16 cellular contexts compared by ENCODE assay signal in the genomic region with DNA sequence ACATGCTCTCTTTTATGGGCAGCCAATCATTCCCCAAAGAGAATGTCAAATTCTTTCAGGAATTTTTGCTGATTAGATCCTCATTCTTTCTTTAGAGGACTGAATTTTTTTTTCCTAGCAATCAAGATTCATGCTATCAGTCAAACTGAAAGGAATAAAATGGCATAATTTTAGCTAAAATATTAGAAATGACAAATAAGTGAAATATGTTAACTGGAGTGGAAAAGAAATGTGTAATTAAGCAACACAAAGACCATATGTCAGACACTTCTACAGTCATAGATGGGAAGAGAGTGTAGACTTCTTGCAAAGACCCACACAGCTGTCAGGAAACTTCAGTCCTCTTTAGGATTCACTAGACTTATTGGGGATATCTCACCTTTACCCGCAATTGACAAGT.
DNase-seq lines count a peak whose midpoint lies in the region; ATAC-seq and TF ChIP-seq lines count a peak whose summit lies in the region.
"Had no signal": no experiment of that assay in that cellular context is flagged by ENCODE, and none has a peak within 500 bp of the region (broad histone marks: within the 10 kb centered on the region; RNA-seq: fewer than 3 reads in every experiment).

No MANE protein-coding gene starts in this region.

- WGBS in mesendoderm (ENCODE audit: extremely low coverage, insufficient coverage, low lambda C conversion rate): no CpG with 5 or more reads among the region's 1 CpG
- WGBS in stomach, 5 donors: 87 to 100% (median 97%) methylated on average over 1 of the region's 1 CpG
- WGBS in right cardiac atrium: 91% methylated on average over 1 of the region's 1 CpG

- H3K56ac ChIP-seq in mesendoderm (ENCODE audit: low read length): no peak overlapping the region

- TF ChIP-seq POLR2A in stomach (IDR thresholded peaks at IDR 0.05): no peak

- no peak overlapping the region for H3K4ac ChIP-seq in mesendoderm (ENCODE audit: low read depth, low read length)

- no peaks in the 10 kb centered on the region for H3K36me3 ChIP-seq in mesendoderm (ENCODE audit: control insufficient read depth, insufficient read depth, low read length)
- H3K36me3 ChIP-seq in stomach: no peaks in the 10 kb centered on the region
- H3K36me3 ChIP-seq: BLaER1 had no signal

- peaks cover 2% of the 10 kb centered on the region for H3K9me3 Mint-ChIP-seq in Calu3 (ENCODE audit: low read depth, unreplicated experiment)

- BruUV-seq in Calu3 (replicated peaks; lab: Mats Ljungman, UMichigan): no TSS peak

- no peak overlapping the region for H3K4me3 ChIP-seq in mesendoderm (ENCODE audit: low read length)
- H3K4me3 ChIP-seq in stomach: no peak overlapping the region
- no peak overlapping the region for H3K4me3 ChIP-seq in right cardiac atrium (ENCODE audit: low read length)
- H3K4me3 ChIP-seq: BLaER1 had no signal

- H4K8ac ChIP-seq in mesendoderm (ENCODE audit: low read depth, low read length): no peak overlapping the region

- no peak overlapping the region for H4K5ac ChIP-seq in mesendoderm (ENCODE audit: low read length)

- no peak overlapping the region for H3K4me3 Mint-ChIP-seq in Calu3 (ENCODE audit: low read depth, unreplicated experiment)
- H3K4me3 Mint-ChIP-seq: CD8-positive, alpha-beta memory T cell had no signal

- no peak overlapping the region for H2BK120ac ChIP-seq in mesendoderm (ENCODE audit: low read depth, low read length)

- CTCF ChIA-PET in Calu3 (lab: Charles Lee): no interaction called here

- H3K9ac ChIP-seq in mesendoderm (ENCODE audit: low read length): no peak overlapping the region
- H3K9ac ChIP-seq: BLaER1 had no signal

- H3K27me3 ChIP-seq in mesendoderm (ENCODE audit: insufficient read depth, low read length, poor library complexity): no peaks in the 10 kb centered on the region
- no peaks in the 10 kb centered on the region for H3K27me3 ChIP-seq in stomach
- no peaks in the 10 kb centered on the region for H3K27me3 ChIP-seq in right cardiac atrium (ENCODE audit: control insufficient read depth, insufficient read depth)
- H3K27me3 ChIP-seq: BLaER1 had no signal

- H2AK5ac ChIP-seq in mesendoderm (ENCODE audit: low read length): no peak overlapping the region

- no peak overlapping the region for H3K27ac Mint-ChIP-seq in Calu3 (ENCODE audit: unreplicated experiment)
- H3K27ac Mint-ChIP-seq: CD8-positive, alpha-beta memory T cell had no signal

- TF ChIP-seq CTCF in stomach (IDR thresholded peaks at IDR 0.05) (no peak), Calu3 (IDR thresholded peaks at IDR 0.05; ENCODE audit: unreplicated experiment) (no peak)

- no peaks in the 10 kb centered on the region for H3K27me3 Mint-ChIP-seq in Calu3 (ENCODE audit: unreplicated experiment)
- H3K27me3 Mint-ChIP-seq: CD8-positive, alpha-beta memory T cell had no signal

- peak; percentile 9 for DNase-seq in DMS 273 treated with DMSO at 0.1 percent for 48 hours (lab: John Stamatoyannopoulos, UW)
- peak; percentile 68 for DNase-seq in NCI-H1694 treated with DMSO at 0.1 percent for 48 hours (lab: John Stamatoyannopoulos, UW)
- DNase-seq in NCI-H69 (lab: John Stamatoyannopoulos, UW): peak; percentile 36
- DNase-seq in mesendoderm: peak; percentile 2
- DNase-seq in stomach: no peak
- no peak for DNase-seq in Calu3
- DNase-seq in right cardiac atrium: no peak
- DNase-seq: 8988T; AML-193; CD8-positive, alpha-beta memory T cell; DND-41; GF-D8; H7; IMR-90 had no signal

- no peak overlapping the region for H2BK15ac ChIP-seq in mesendoderm (replicated peaks; ENCODE audit: low read depth)

- H3K23ac ChIP-seq in mesendoderm (ENCODE audit: low read length): no peak overlapping the region

- no peak for ATAC-seq in HG03354 (IDR thresholded peaks at IDR 0.05; ENCODE audit: poor library complexity, severe bottlenecking, unreplicated experiment)
- ATAC-seq in right cardiac atrium: no peak

- no peak overlapping the region for H3K27ac ChIP-seq in mesendoderm (ENCODE audit: low read depth, low read length)
- no peak overlapping the region for H3K27ac ChIP-seq in stomach
- H3K27ac ChIP-seq in right cardiac atrium (ENCODE audit: low read length): no peak overlapping the region
- H3K27ac ChIP-seq: BLaER1 had no signal

- no peak overlapping the region for H2BK5ac ChIP-seq in mesendoderm (ENCODE audit: low read length)

- H3K4me1 ChIP-seq in mesendoderm (ENCODE audit: control insufficient read depth, low read depth, low read length) (no peaks in the 10 kb centered on the region), stomach (no peaks in the 10 kb centered on the region), right cardiac atrium (ENCODE audit: control insufficient read depth, insufficient read depth, low read length) (no peaks in the 10 kb centered on the region)
- H3K4me1 ChIP-seq: BLaER1 had no signal

- no peak overlapping the region for H3K18ac ChIP-seq in mesendoderm (ENCODE audit: low read length)

- peaks cover 0 to 8% (median 3%) of the 10 kb centered on the region in 4 donors for H3K9me3 ChIP-seq in stomach
- no peaks in the 10 kb centered on the region for H3K9me3 ChIP-seq in right cardiac atrium (ENCODE audit: control insufficient read depth, low read length)
- H3K9me3 ChIP-seq: BLaER1 had no signal

- H3K36me3 Mint-ChIP-seq in Calu3 (ENCODE audit: insufficient read depth, unreplicated experiment): no peaks in the 10 kb centered on the region
- H3K36me3 Mint-ChIP-seq: CD8-positive, alpha-beta memory T cell had no signal

- H3K79me1 ChIP-seq in mesendoderm (ENCODE audit: low read length): no peaks in the 10 kb centered on the region

- no peaks in the 10 kb centered on the region for H3K4me1 Mint-ChIP-seq in Calu3 (ENCODE audit: low read depth, unreplicated experiment)
- H3K4me1 Mint-ChIP-seq: CD8-positive, alpha-beta memory T cell had no signal

- intact Hi-C loops in stomach (cut with DNase I; ENCODE audit: low total_unique reads): loop anchor here (5.0 kb wide), 1 partner anchor 378 kb away; no protein-coding TSS in a partner anchor
- intact Hi-C loops in Calu3 (cut with micrococcal nuclease; ENCODE audit: unreplicated experiment): no loop called here
- intact Hi-C loops in right cardiac atrium (cut with DNase I): no loop called here

- no peak for TF ChIP-seq EP300 in stomach (IDR thresholded peaks at IDR 0.05)

- no peaks in the 10 kb centered on the region for H3K79me2 ChIP-seq in mesendoderm (ENCODE audit: control insufficient read depth, insufficient read depth, low read length)

- H3K4me2 ChIP-seq in mesendoderm (ENCODE audit: low read length): no peak overlapping the region
- H3K4me2 ChIP-seq: BLaER1 had no signal

Comparison
In these comparisons a context has a peak if more than half of its experiments do, and no peak if none do; other contexts are left out.
1. DNase-seq: peak in DMS 273 treated with DMSO at 0.1 percent for 48 hours (single experiment), NCI-H1694 treated with DMSO at 0.1 percent for 48 hours (single experiment), NCI-H69 (single experiment) and mesendoderm (single experiment); none in stomach (single experiment), Calu3 (single experiment) and right cardiac atrium (0 of 3).